ENCODE assay signal across 18 cellular contexts in the genomic region with DNA sequence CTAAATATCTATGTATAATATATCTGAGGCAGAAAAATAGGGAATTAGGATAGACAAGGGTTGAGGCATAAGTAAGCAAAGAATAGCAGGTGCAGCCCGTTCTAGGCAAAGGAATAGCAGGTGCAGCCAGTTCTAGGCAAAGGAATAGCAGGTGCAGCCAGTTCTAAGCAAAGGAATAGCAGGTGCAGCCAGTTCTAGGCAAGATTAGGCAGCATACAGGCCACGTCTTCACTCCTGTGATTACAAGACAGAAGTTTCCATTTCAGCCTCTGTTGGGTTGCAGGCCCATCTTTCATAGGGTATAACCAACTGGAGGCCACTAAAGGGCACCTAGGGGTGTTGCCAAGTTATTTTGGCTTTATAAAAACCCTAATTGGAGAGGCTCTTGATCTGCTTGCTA. TPM values are rescaled to one million over a fixed set of nuclear protein-coding genes. Genes with fewer than 3 reads are reported as not detected.
DNase-seq lines count a peak whose midpoint lies in the region; ATAC-seq, FAIRE-seq and TF ChIP-seq lines count a peak whose summit lies in the region.
"Had no signal": no experiment of that assay in that cellular context is flagged by ENCODE, and none has a peak within 500 bp of the region (broad histone marks: within the 10 kb centered on the region; RNA-seq: fewer than 3 reads in every experiment).

No MANE protein-coding gene starts in this region.

- H3K79me2 ChIP-seq in K562 (ENCODE audit: control insufficient read depth, insufficient read depth, low read length): no peaks in the 10 kb centered on the region

- H4K20me1 ChIP-seq in K562 (replicated peaks; ENCODE audit: control insufficient read depth, insufficient read depth, low read length): no peaks in the 10 kb centered on the region

- H3K27ac ChIP-seq in K562 (ENCODE audit: extremely low read depth, low read depth, low read length): no peak overlapping the region
- H3K27ac ChIP-seq: ascending aorta, colonic mucosa, esophagus muscularis mucosa, RWPE1, sigmoid colon had no signal

- no peak overlapping the region for H3K4me3 ChIP-seq in K562
- H3K4me3 ChIP-seq: ascending aorta, colonic mucosa, sigmoid colon had no signal

- TF ChIP-seq EP300 in K562 (IDR thresholded peaks at IDR 0.05; ENCODE audit: low read length): no peak

- WGBS in K562 (ENCODE audit: insufficient coverage, low coverage, missing lambda C conversion rate): 11% methylated on average over 2 of the region's 2 CpGs

- no peaks in the 10 kb centered on the region for H3K9me3 Mint-ChIP-seq in activated CD4-positive, alpha-beta T cell treated with anti-CD3 and anti-CD28 coated beads for 36 hours (ENCODE audit: low read depth)
- no peaks in the 10 kb centered on the region for H3K9me3 Mint-ChIP-seq in activated CD4-positive, alpha-beta T cell treated with anti-CD3 and anti-CD28 coated beads, Interleukin-2, amount 10 ng/mL, durations not matched to agents 24 days and 14 days
- H3K9me3 Mint-ChIP-seq: type B pancreatic cell had no signal

- CTCF ChIA-PET in activated CD4-positive, alpha-beta T cell treated with anti-CD3 and anti-CD28 coated beads for 36 hours (lab: Charles Lee): interaction anchor here (1.2 kb wide), 1 partner anchor 41 kb away, joined by 3 read pairs; no protein-coding TSS in a partner anchor
- CTCF ChIA-PET in K562 (lab: Yijun Ruan, JAX; ENCODE audit: low intra/inter-chr PET ratio): no interaction called here

- no peak for TF ChIP-seq POLR2A in K562 (conservative IDR thresholded peaks at IDR 0.05)

- peaks cover 0 to 5% of the 10 kb centered on the region in 2 experiments; a peak in 2 of 5 replicates for H3K4me1 ChIP-seq in K562 (replicated peaks in 1 of 2; ENCODE audit: control insufficient read depth in 2 of 2, insufficient read depth in 2 of 2, low read length in 2 of 2)
- H3K4me1 ChIP-seq: ascending aorta, colonic mucosa, esophagus muscularis mucosa, sigmoid colon had no signal

- no peaks in the 10 kb centered on the region for H3K36me3 Mint-ChIP-seq in activated CD4-positive, alpha-beta T cell treated with anti-CD3 and anti-CD28 coated beads for 36 hours (ENCODE audit: low read depth)
- no peaks in the 10 kb centered on the region for H3K36me3 Mint-ChIP-seq in activated CD4-positive, alpha-beta T cell treated with anti-CD3 and anti-CD28 coated beads, Interleukin-2, amount 10 ng/mL, durations not matched to agents 24 days and 14 days (ENCODE audit: low read depth)
- H3K36me3 Mint-ChIP-seq: type B pancreatic cell had no signal

- TSS peak; percentile 34 for BruUV-seq in K562 (replicated peaks; lab: Mats Ljungman, UMichigan)

- H3K27ac Mint-ChIP-seq in activated CD4-positive, alpha-beta T cell treated with anti-CD3 and anti-CD28 coated beads for 36 hours: no peak overlapping the region
- no peak overlapping the region for H3K27ac Mint-ChIP-seq in activated CD4-positive, alpha-beta T cell treated with anti-CD3 and anti-CD28 coated beads, Interleukin-2, amount 10 ng/mL, durations not matched to agents 24 days and 14 days
- H3K27ac Mint-ChIP-seq: type B pancreatic cell had no signal

- peaks cover 2% of the 10 kb centered on the region for H3K27me3 Mint-ChIP-seq in activated CD4-positive, alpha-beta T cell treated with anti-CD3 and anti-CD28 coated beads for 36 hours
- H3K27me3 Mint-ChIP-seq in activated CD4-positive, alpha-beta T cell treated with anti-CD3 and anti-CD28 coated beads, Interleukin-2, amount 10 ng/mL, durations not matched to agents 24 days and 14 days: peaks cover 4% of the 10 kb centered on the region
- H3K27me3 Mint-ChIP-seq: type B pancreatic cell had no signal

- H3K9ac ChIP-seq in K562 (ENCODE audit: insufficient read depth in 1 of 2, low read depth in 2 of 2, low read length in 2 of 2): no peak overlapping the region

- no peaks in the 10 kb centered on the region for H3K9me1 ChIP-seq in K562 (ENCODE audit: control insufficient read depth, insufficient read depth, low read length)

- POLR2A ChIA-PET in activated CD4-positive, alpha-beta T cell treated with anti-CD3 and anti-CD28 coated beads for 36 hours (lab: Charles Lee): no interaction called here
- POLR2A ChIA-PET in K562 (lab: Yijun Ruan, JAX): no interaction called here

- no peak for TF ChIP-seq RAD21 in K562 (CRISPR knock-in tag; conservative IDR thresholded peaks at IDR 0.05 in 1 of 2, IDR thresholded peaks at IDR 0.05 in 1 of 2)

- no peak for TF ChIP-seq CTCF in K562 (IDR thresholded peaks at IDR 0.05 in 2 of 3, conservative IDR thresholded peaks at IDR 0.05 in 1 of 3; ENCODE audit: insufficient read depth in 2 of 3, low read depth in 1 of 3, low read length in 3 of 3)

- H3K4me3 Mint-ChIP-seq in activated CD4-positive, alpha-beta T cell treated with anti-CD3 and anti-CD28 coated beads for 36 hours: peak overlapping the region; percentile 64
- no peak overlapping the region for H3K4me3 Mint-ChIP-seq in activated CD4-positive, alpha-beta T cell treated with anti-CD3 and anti-CD28 coated beads, Interleukin-2, amount 10 ng/mL, durations not matched to agents 24 days and 14 days
- H3K4me3 Mint-ChIP-seq: H9, type B pancreatic cell had no signal

- no peaks in the 10 kb centered on the region for H3K36me3 ChIP-seq in K562 (ENCODE audit: control insufficient read depth, insufficient read depth, low read length)
- H3K36me3 ChIP-seq: ascending aorta, colonic mucosa, esophagus muscularis mucosa, sigmoid colon had no signal

- no peak overlapping the region for H2AFZ ChIP-seq in K562 (ENCODE audit: low read depth, low read length)

- no peaks in the 10 kb centered on the region for H3K9me3 ChIP-seq in K562 (replicated peaks; ENCODE audit: control insufficient read depth, insufficient read depth, low read depth, low read length)
- H3K9me3 ChIP-seq: ascending aorta, colonic mucosa, esophagus muscularis mucosa, sigmoid colon had no signal

- no peak overlapping the region for H3K4me2 ChIP-seq in K562 (ENCODE audit: insufficient read depth, low read length)

- peaks cover 14% of the 10 kb centered on the region for H3K4me1 Mint-ChIP-seq in activated CD4-positive, alpha-beta T cell treated with anti-CD3 and anti-CD28 coated beads for 36 hours
- peaks cover 6% of the 10 kb centered on the region for H3K4me1 Mint-ChIP-seq in activated CD4-positive, alpha-beta T cell treated with anti-CD3 and anti-CD28 coated beads, Interleukin-2, amount 10 ng/mL, durations not matched to agents 24 days and 14 days

- no peak for ATAC-seq in activated CD4-positive, alpha-beta T cell treated with anti-CD3 and anti-CD28 coated beads for 36 hours
- ATAC-seq in GM18511 (IDR thresholded peaks at IDR 0.05; ENCODE audit: unreplicated experiment) (peak; percentile 29), K562 (no peak), GM19328 (IDR thresholded peaks at IDR 0.05; ENCODE audit: unreplicated experiment) (no peak)

- peaks cover 0 to 7% of the 10 kb centered on the region in 2 experiments; a peak in 2 of 5 replicates for H3K27me3 ChIP-seq in K562 (ENCODE audit: control insufficient read depth in 2 of 2, insufficient read depth in 2 of 2, low read length in 2 of 2)
- H3K27me3 ChIP-seq: ascending aorta, colonic mucosa, esophagus muscularis mucosa, sigmoid colon had no signal

- intact Hi-C loops in activated CD4-positive, alpha-beta T cell treated with anti-CD3 and anti-CD28 coated beads for 36 hours (cut with DNase I, micrococcal nuclease): no loop called here
- intact Hi-C loops in activated CD4-positive, alpha-beta T cell treated with anti-CD3 and anti-CD28 coated beads, Interleukin-2, amount 10 ng/mL, durations not matched to agents 24 days and 14 days (cut with micrococcal nuclease): no loop called here
- intact Hi-C loops in K562 (cut with micrococcal nuclease): no loop called here

- no peak for DNase-seq in activated CD4-positive, alpha-beta T cell treated with anti-CD3 and anti-CD28 coated beads for 36 hours
- DNase-seq in activated CD4-positive, alpha-beta T cell treated with anti-CD3 and anti-CD28 coated beads, Interleukin-2, amount 10 ng/mL, durations not matched to agents 24 days and 14 days: no peak
- DNase-seq in NCI-H1436 treated with DMSO at 0.1 percent for 48 hours (lab: John Stamatoyannopoulos, UW) (peak; percentile 50), K562 (ENCODE audit: extremely low read depth in 1 of 4, low spot score in 3 of 4) (no peak), mucosa of gallbladder (ENCODE audit: low spot score) (no peak), RCC 7860 (ENCODE audit: low spot score) (no peak)
- DNase-seq: colonic mucosa, H9, IMR-90, NCI-H524, sigmoid colon had no signal

- in situ Hi-C loops in K562 (cut with MboI): no loop called here

- FAIRE-seq in K562 (lab: Jason Lieb, UNC): no peak
- FAIRE-seq in RCC 7860 (lab: Jason Lieb, UNC): no peak
- FAIRE-seq: keratinocyte had no signal

TF ChIP-seq in K562, 482 proteins besides CTCF, POLR2A, EP300 and RAD21 (continues in another document):
- TF ChIP-seq WHSC1 (IDR thresholded peaks at IDR 0.05; ENCODE audit: low read length) (no peak), HSF4 (CRISPR knock-in tag; IDR thresholded peaks at IDR 0.05; ENCODE audit: borderline replicate concordance) (no peak), ZNF282 (CRISPR knock-in tag; IDR thresholded peaks at IDR 0.05) (no peak), MYNN (IDR thresholded peaks at IDR 0.05) (no peak), MYNN (CRISPR knock-in tag; IDR thresholded peaks at IDR 0.05) (no peak), TCF3 (CRISPR knock-in tag; IDR thresholded peaks at IDR 0.05) (no peak)

RNA-seq across cellular contexts. Expression of a gene that starts 28.8 kb away (rescaled TPM):
- total RNA-seq in activated CD4-positive, alpha-beta T cell treated with anti-CD3 and anti-CD28 coated beads for 36 hours: 100 to 1,000 TPM in 1 of 2 experiments, 10 to 100 TPM in 1; 85.4 to 112 TPM
- total RNA-seq in activated CD4-positive, alpha-beta T cell treated with anti-CD3 and anti-CD28 coated beads, Interleukin-2, amount 10 ng/mL, durations not matched to agents 24 days and 14 days: 142 and 149 TPM in 2 replicates
- 41.8 and 98.6 TPM in 2 replicates for total RNA-seq in K562 (2011; cell fraction: chromatin; rRNA removed; ENCODE audit: low replicate concordance)
- total RNA-seq in K562 (2011; cell fraction: nucleolus; rRNA removed): 39.0 and 41.5 TPM in 2 replicates
- 57.0 and 107 TPM in 2 replicates for total RNA-seq in K562 (2011; cell fraction: nucleoplasm; rRNA removed)
- total RNA-seq in K562 (2014; rRNA removed) (73.9 and 74.3 TPM in 2 replicates), K562 (2014; rRNA removed; fragmentation: Illumina TruSeq; extraction: Trizol) (112 and 130 TPM in 2 replicates), K562 (2015; rRNA removed; fragmentation: Illumina TruSeq; extraction: Trizol) (128 and 140 TPM in 2 replicates), K562 (2021) (88.9 and 103 TPM in 2 replicates), mucosa of gallbladder (33.3 TPM)
- polyA plus RNA-seq in K562 (2011; rRNA removed) (46.3 and 72.2 TPM in 2 replicates), K562 (2014; fragmentation: Illumina TruSeq; extraction: Trizol) (98.9 and 130 TPM in 2 replicates), K562 (2014; fragmentation: Nextera tagmentation; extraction: Ambion mirVana) (100 to 1,000 TPM; 112 to 148 TPM), K562 (2014; rRNA removed) (68.7 and 79.0 TPM in 2 replicates)
- 23.7 and 43.6 TPM in 2 replicates for polyA plus RNA-seq in K562 (2011; cell fraction: cytosol; rRNA removed)
- polyA plus RNA-seq in K562 (2011; cell fraction: nucleus; rRNA removed): 38.6 and 47.6 TPM in 2 replicates
- 45.0 and 118 TPM in 2 replicates for polyA plus RNA-seq in K562 (2012)
- 88.3 and 118 TPM in 2 replicates for polyA minus RNA-seq in K562 (2011; rRNA and poly(A)+ RNA removed)
- 44.4 and 52.3 TPM in 2 replicates for polyA minus RNA-seq in K562 (2011; cell fraction: cytosol; rRNA and poly(A)+ RNA removed)
- polyA minus RNA-seq in K562 (2011; cell fraction: nucleus; rRNA and poly(A)+ RNA removed): 84.6 and 127 TPM in 2 replicates
